Comparison of ENCODE assay signal across 15 cellular contexts in genomic region chr19:35261356-35262100, GRCh38. TPM values are rescaled to one million over a fixed set of nuclear protein-coding genes. Genes with fewer than 3 reads are reported as not detected.
A peak's percentile ranks its signal among the peaks of the same experiment; 100 is the strongest.
DNase-seq lines count a peak whose midpoint lies in the region; ATAC-seq, FAIRE-seq and TF ChIP-seq lines count a peak whose summit lies in the region.
"Had no signal": no experiment of that assay in that cellular context is flagged by ENCODE, and none has a peak within 500 bp of the region (broad histone marks: within the 10 kb centered on the region; RNA-seq: fewer than 3 reads in every experiment).

No MANE protein-coding gene starts in this region.

- intact Hi-C loops in CD4-positive, alpha-beta T cell (cut with DNase I, micrococcal nuclease), result loop anchor here (10.0 kb wide), 2 partner anchors 47 to 453 kb away; partner anchors contain the start of gene KMT2B (in 1 of the 2)
- intact Hi-C loops in activated naive CD4-positive, alpha-beta T cell treated with anti-CD3 and anti-CD28 coated beads for 36 hours (cut with micrococcal nuclease), result no loop called here

- no peaks in the 10 kb centered on the region for H3K27me3 ChIP-seq in CD4-positive, alpha-beta T cell (ENCODE audit: control insufficient read depth, insufficient read depth, low read length)
- H3K27me3 ChIP-seq: hepatocyte had no signal

- H3K36me3 Mint-ChIP-seq in CD4-positive, alpha-beta T cell (ENCODE audit: low read depth), result peaks cover 21% of the 10 kb centered on the region
- peaks cover 1% of the 10 kb centered on the region for H3K36me3 Mint-ChIP-seq in activated naive CD4-positive, alpha-beta T cell treated with anti-CD3 and anti-CD28 coated beads for 36 hours (ENCODE audit: low read depth)
- H3K36me3 Mint-ChIP-seq in osteocyte (ENCODE audit: unreplicated experiment), result peaks cover 4% of the 10 kb centered on the region

- H3K4me1 Mint-ChIP-seq in CD4-positive, alpha-beta T cell (ENCODE audit: low read depth), result peaks cover 34% of the 10 kb centered on the region
- H3K4me1 Mint-ChIP-seq in activated naive CD4-positive, alpha-beta T cell treated with anti-CD3 and anti-CD28 coated beads for 36 hours (ENCODE audit: low read depth), result peaks cover 30% of the 10 kb centered on the region
- peaks cover 11% of the 10 kb centered on the region for H3K4me1 Mint-ChIP-seq in osteocyte (ENCODE audit: unreplicated experiment)

- H3K27me3 Mint-ChIP-seq in CD4-positive, alpha-beta T cell, result no peaks in the 10 kb centered on the region
- H3K27me3 Mint-ChIP-seq in activated naive CD4-positive, alpha-beta T cell treated with anti-CD3 and anti-CD28 coated beads for 36 hours (ENCODE audit: low read depth), result no peaks in the 10 kb centered on the region
- H3K27me3 Mint-ChIP-seq in osteocyte (ENCODE audit: unreplicated experiment), result peaks cover under 1% of the 10 kb centered on the region

- no peak for ATAC-seq in CD4-positive, alpha-beta T cell (ENCODE audit: poor library complexity)
- ATAC-seq in HG02798 (IDR thresholded peaks at IDR 0.05; ENCODE audit: poor library complexity, unreplicated experiment), result no peak
- ATAC-seq: GM12878 had no signal

- H3K9me3 Mint-ChIP-seq in CD4-positive, alpha-beta T cell, result no peaks in the 10 kb centered on the region
- no peaks in the 10 kb centered on the region for H3K9me3 Mint-ChIP-seq in activated naive CD4-positive, alpha-beta T cell treated with anti-CD3 and anti-CD28 coated beads for 36 hours
- no peaks in the 10 kb centered on the region for H3K9me3 Mint-ChIP-seq in osteocyte (ENCODE audit: unreplicated experiment)

- CTCF ChIA-PET in CD4-positive, alpha-beta T cell (lab: Charles Lee), result no interaction called here
- CTCF ChIA-PET in GM10248 (lab: Yijun Ruan, JAX), result interaction anchor here (1.1 to 1.2 kb wide), 2 partner anchors 10 to 145 kb away, joined by 3 to 4 read pairs; partner anchors contain the start of gene FXYD3
- CTCF ChIA-PET in activated naive CD4-positive, alpha-beta T cell treated with anti-CD3 and anti-CD28 coated beads for 36 hours (lab: Charles Lee), result no interaction called here

- POLR2A ChIA-PET in CD4-positive, alpha-beta T cell (lab: Charles Lee), result interaction anchor here (1.0 to 1.1 kb wide), 2 partner anchors 49 to 50 kb away, joined by 3 read pairs; no protein-coding TSS in a partner anchor
- POLR2A ChIA-PET in GM10248 (lab: Yijun Ruan, JAX), result no interaction called here

- H3K9me3 ChIP-seq in CD4-positive, alpha-beta T cell (ENCODE audit: control insufficient read depth, low read length), result no peaks in the 10 kb centered on the region
- H3K9me3 ChIP-seq: psoas muscle had no signal

- no peak overlapping the region for H3K4me3 Mint-ChIP-seq in CD4-positive, alpha-beta T cell
- H3K4me3 Mint-ChIP-seq in activated naive CD4-positive, alpha-beta T cell treated with anti-CD3 and anti-CD28 coated beads for 36 hours, result no peak overlapping the region
- no peak overlapping the region for H3K4me3 Mint-ChIP-seq in osteocyte (ENCODE audit: unreplicated experiment)

- H3K27ac Mint-ChIP-seq in CD4-positive, alpha-beta T cell, result peak overlapping the region; percentile 27
- no peak overlapping the region for H3K27ac Mint-ChIP-seq in activated naive CD4-positive, alpha-beta T cell treated with anti-CD3 and anti-CD28 coated beads for 36 hours
- H3K27ac Mint-ChIP-seq in osteocyte (ENCODE audit: unreplicated experiment), result no peak overlapping the region

- H3K27ac ChIP-seq in CD4-positive, alpha-beta T cell (ENCODE audit: low read depth, low read length), result no peak overlapping the region
- H3K27ac ChIP-seq: hepatocyte, psoas muscle had no signal

- peak in 1 of 10 experiments; percentile 31 for DNase-seq in CD4-positive, alpha-beta T cell
- DNase-seq in GM10248 (ENCODE audit: extremely low spot score) (peak; percentile 13), osteocyte (ENCODE audit: extremely low spot score, unreplicated experiment) (peak; percentile 51), NCI-H2107 (lab: John Stamatoyannopoulos, UW) (no peak), HTR-8/SVneo (ENCODE audit: insufficient read length, low spot score) (no peak)
- DNase-seq in activated naive CD4-positive, alpha-beta T cell treated with anti-CD3 and anti-CD28 coated beads for 36 hours, result peak; percentile 4
- DNase-seq: central memory CD4-positive, alpha-beta T cell; DMS 273 treated with DMSO at 0.1 percent for 48 hours; OCI-M1 had no signal

- FAIRE-seq in HTR-8/SVneo (lab: Jason Lieb, UNC), result no peak
- FAIRE-seq: GM12878 had no signal

- TF ChIP-seq CTCF in CD4-positive, alpha-beta T cell (IDR thresholded peaks at IDR 0.05), result no peak
- TF ChIP-seq CTCF in GM10248 (IDR thresholded peaks at IDR 0.05; ENCODE audit: control extremely low read depth, extremely low read depth, low read depth, missing control alignments), result no peak
- no peak for TF ChIP-seq CTCF in osteocyte (IDR thresholded peaks at IDR 0.05)

RNA-seq across cellular contexts. Expression of gene USF2, which starts 7.2 kb away (rescaled TPM):
- 100 to 1,000 TPM; 335 to 344 TPM for total RNA-seq in CD4-positive, alpha-beta T cell
- 100 to 1,000 TPM; 136 to 144 TPM for total RNA-seq in activated naive CD4-positive, alpha-beta T cell treated with anti-CD3 and anti-CD28 coated beads for 36 hours
- 112 and 115 TPM in 2 replicates for total RNA-seq in osteocyte

RNA-seq across cellular contexts. Expression of gene LSR, which starts 12.7 kb away (rescaled TPM):
- 10 to 100 TPM; 45.0 to 47.9 TPM for total RNA-seq in CD4-positive, alpha-beta T cell
- total RNA-seq in activated naive CD4-positive, alpha-beta T cell treated with anti-CD3 and anti-CD28 coated beads for 36 hours, result 10 to 100 TPM in 1 of 2 experiments, 1 to 10 TPM in 1; 8.2 to 11.2 TPM
- total RNA-seq in osteocyte, result 0.29 and 0.83 TPM in 2 replicates

RNA-seq across cellular contexts. Expression of gene HAMP, which starts 20.8 kb away (rescaled TPM):
- total RNA-seq in CD4-positive, alpha-beta T cell, result 1 to 10 TPM; 1.5 to 1.6 TPM
- under 1 TPM; 0.19 to 0.86 TPM for total RNA-seq in activated naive CD4-positive, alpha-beta T cell treated with anti-CD3 and anti-CD28 coated beads for 36 hours
- 0.68 TPM in 1 of 2 replicates, not detected in the other for total RNA-seq in osteocyte
- total RNA-seq: subcutaneous adipose tissue had no signal

RNA-seq across cellular contexts. Expression of gene MAG, which starts 30.4 kb away (rescaled TPM):
- total RNA-seq in CD4-positive, alpha-beta T cell, result not detected
- total RNA-seq in activated naive CD4-positive, alpha-beta T cell treated with anti-CD3 and anti-CD28 coated beads for 36 hours, result under 1 TPM; 0.19 to 0.77 TPM
- not detected in 2 replicates for total RNA-seq in osteocyte
- total RNA-seq: hepatocyte, lung microvascular endothelial cell, subcutaneous adipose tissue had no signal

RNA-seq across cellular contexts. Expression of gene FAM187B, which starts 33.0 kb away (rescaled TPM):
- total RNA-seq in CD4-positive, alpha-beta T cell, result not detected
- not detected for total RNA-seq in activated naive CD4-positive, alpha-beta T cell treated with anti-CD3 and anti-CD28 coated beads for 36 hours
- not detected in 2 replicates for total RNA-seq in osteocyte
- total RNA-seq: GM12878, hepatocyte, lung microvascular endothelial cell, psoas muscle, subcutaneous adipose tissue had no signal

Comparison
In these comparisons a context has a peak if more than half of its experiments do, and no peak if none do; other contexts are left out.
1. DNase-seq: peak in GM10248 (single experiment), activated naive CD4-positive, alpha-beta T cell treated with anti-CD3 and anti-CD28 coated beads for 36 hours (single experiment) and osteocyte (single experiment); none in NCI-H2107 (single experiment) and HTR-8/SVneo (single experiment).